ENCODE assay signal across 8 cellular contexts in genomic region chr4:51844157-51845054, GRCh38. TPM values are rescaled to one million over a fixed set of nuclear protein-coding genes. Genes with fewer than 3 reads are reported as not detected.
DNase-seq lines count a peak whose midpoint lies in the region; ATAC-seq and TF ChIP-seq lines count a peak whose summit lies in the region.

No MANE protein-coding gene starts in this region.

- H3K36me3 Mint-ChIP-seq in activated T-helper 1 cell treated with anti-CD3 and anti-CD28 coated beads, Interleukin-12 subunit alpha, Interleukin-12 subunit beta, Interleukin-2, Interleukin-4 antibody, amounts not matched to agents 30 ng/mL and 10 ng/mL and 1 ng/mL, durations not matched to agents 14 hours and 24 hours and 36 hours (ENCODE audit: low read depth) = peaks cover 9% of the 10 kb centered on the region
- H3K36me3 Mint-ChIP-seq in naive B cell = peaks cover 0 to 8% of the 10 kb centered on the region in 2 donors
- H3K36me3 Mint-ChIP-seq in stimulated activated memory B cell treated with anti-CD40 and anti-IgM and Interleukin-4, amounts not matched to agents 10 μg/mL and 1 μg/mL and 100 μg/mL, for 72 hours = no peaks in the 10 kb centered on the region

- POLR2A ChIA-PET in Panc1 (lab: Charles Lee) = interaction anchor here (0.5 kb wide), 1 partner anchor 580 kb away, joined by 9 read pairs; no protein-coding TSS in a partner anchor

- intact Hi-C loops in Panc1 (cut with micrococcal nuclease; ENCODE audit: unreplicated experiment) = no loop called here
- intact Hi-C loops in activated T-helper 1 cell treated with anti-CD3 and anti-CD28 coated beads, Interleukin-12 subunit alpha, Interleukin-12 subunit beta, Interleukin-2, Interleukin-4 antibody, amounts not matched to agents 30 ng/mL and 10 ng/mL and 1 ng/mL, durations not matched to agents 14 hours and 24 hours and 36 hours (cut with micrococcal nuclease) = loop anchor here (1.0 to 5.0 kb wide), 5 partner anchors 50 to 1532 kb away; partner anchors contain the start of genes FIP1L1, RASL11B and SGCB

- in situ Hi-C loops in KBM-7 (cut with MboI; ENCODE audit: low pct_unique_long_range_greater_than_20kb, low sequenced_read_pairs) (no loop called here), Panc1 (cut with HindIII; ENCODE audit: low pct_unique_long_range_greater_than_20kb, low sequenced_read_pairs) (no loop called here)

- no peaks in the 10 kb centered on the region for H3K9me3 ChIP-seq in Panc1 (ENCODE audit: control insufficient read depth, insufficient read depth, low read depth, low read length)

- H3K36me3 ChIP-seq in Panc1 (ENCODE audit: control insufficient read depth, insufficient read depth, low read length) = no peaks in the 10 kb centered on the region; the same call in none of the 2 replicates

- peaks cover 14% of the 10 kb centered on the region; the same call in 1 of the 2 replicates for H3K4me1 ChIP-seq in Panc1 (ENCODE audit: control insufficient read depth, insufficient read depth, low read length)

- peaks cover 24% of the 10 kb centered on the region for H3K4me1 Mint-ChIP-seq in activated T-helper 1 cell treated with anti-CD3 and anti-CD28 coated beads, Interleukin-12 subunit alpha, Interleukin-12 subunit beta, Interleukin-2, Interleukin-4 antibody, amounts not matched to agents 30 ng/mL and 10 ng/mL and 1 ng/mL, durations not matched to agents 14 hours and 24 hours and 36 hours (ENCODE audit: low read depth)
- H3K4me1 Mint-ChIP-seq in naive B cell = peaks cover 13 to 33% (median 19%) of the 10 kb centered on the region in 3 donors
- peaks cover 31% of the 10 kb centered on the region for H3K4me1 Mint-ChIP-seq in stimulated activated memory B cell treated with anti-CD40 and anti-IgM and Interleukin-4, amounts not matched to agents 10 μg/mL and 1 μg/mL and 100 μg/mL, for 72 hours

- H3K27me3 Mint-ChIP-seq in activated T-helper 1 cell treated with anti-CD3 and anti-CD28 coated beads, Interleukin-12 subunit alpha, Interleukin-12 subunit beta, Interleukin-2, Interleukin-4 antibody, amounts not matched to agents 30 ng/mL and 10 ng/mL and 1 ng/mL, durations not matched to agents 14 hours and 24 hours and 36 hours (ENCODE audit: insufficient read depth) = peaks cover 9% of the 10 kb centered on the region
- no peaks in the 10 kb centered on the region for H3K27me3 Mint-ChIP-seq in naive B cell
- no peaks in the 10 kb centered on the region for H3K27me3 Mint-ChIP-seq in stimulated activated memory B cell treated with anti-CD40 and anti-IgM and Interleukin-4, amounts not matched to agents 10 μg/mL and 1 μg/mL and 100 μg/mL, for 72 hours

- H3K27ac ChIP-seq in Panc1 (ENCODE audit: low read length) = peak overlapping the region; percentile 94

- CTCF ChIA-PET in Panc1 (lab: Charles Lee) = interaction anchor here (0.6 kb wide), 1 partner anchor 48 kb away, joined by 3 read pairs; no protein-coding TSS in a partner anchor

- DNase-seq in DMS53 treated with DMSO at 0.1 percent for 48 hours (lab: John Stamatoyannopoulos, UW; ENCODE audit: unreplicated experiment) (peak; percentile 74), KBM-7 (peak; percentile 97), Panc1 (ENCODE audit: low read depth, low spot score) (peak; percentile 63), fibroblast of gingiva (ENCODE audit: low read depth) (peak; percentile 94), naive B cell (peak; percentile 72)
- peak; percentile 79 for DNase-seq in activated T-helper 1 cell treated with anti-CD3 and anti-CD28 coated beads, Interleukin-12 subunit alpha, Interleukin-12 subunit beta, Interleukin-2, Interleukin-4 antibody, amounts not matched to agents 30 ng/mL and 10 ng/mL and 1 ng/mL, durations not matched to agents 14 hours and 24 hours and 36 hours (ENCODE audit: low spot score)

- ATAC-seq in GM21723 (IDR thresholded peaks at IDR 0.05; ENCODE audit: unreplicated experiment) (peak; percentile 48), Panc1 (peak; percentile 73), naive B cell (ENCODE audit: low read depth in 2 of 2) (peak; percentile 42 to 47)
- ATAC-seq in stimulated activated memory B cell treated with anti-CD40 and anti-IgM and Interleukin-4, amounts not matched to agents 10 μg/mL and 1 μg/mL and 100 μg/mL, for 72 hours = peak; percentile 55

- H3K9me3 Mint-ChIP-seq in activated T-helper 1 cell treated with anti-CD3 and anti-CD28 coated beads, Interleukin-12 subunit alpha, Interleukin-12 subunit beta, Interleukin-2, Interleukin-4 antibody, amounts not matched to agents 30 ng/mL and 10 ng/mL and 1 ng/mL, durations not matched to agents 14 hours and 24 hours and 36 hours = no peaks in the 10 kb centered on the region
- no peaks in the 10 kb centered on the region for H3K9me3 Mint-ChIP-seq in naive B cell
- H3K9me3 Mint-ChIP-seq in stimulated activated memory B cell treated with anti-CD40 and anti-IgM and Interleukin-4, amounts not matched to agents 10 μg/mL and 1 μg/mL and 100 μg/mL, for 72 hours = peaks cover 3% of the 10 kb centered on the region

- peak overlapping the region; percentile 57 to 76 for H3K4me3 ChIP-seq in Panc1 (ENCODE audit: low read depth in 2 of 2, low read length in 2 of 2)

- TF ChIP-seq CTCF in Panc1 (IDR thresholded peaks at IDR 0.05) = no peak

- H3K27me3 ChIP-seq in Panc1 (ENCODE audit: control insufficient read depth, insufficient read depth, low read length) = no peaks in the 10 kb centered on the region

- peak overlapping the region; percentile 84 for H3K27ac Mint-ChIP-seq in activated T-helper 1 cell treated with anti-CD3 and anti-CD28 coated beads, Interleukin-12 subunit alpha, Interleukin-12 subunit beta, Interleukin-2, Interleukin-4 antibody, amounts not matched to agents 30 ng/mL and 10 ng/mL and 1 ng/mL, durations not matched to agents 14 hours and 24 hours and 36 hours
- peak overlapping the region; percentile 27 to 95 (median 76) for H3K27ac Mint-ChIP-seq in naive B cell
- peak overlapping the region; percentile 77 for H3K27ac Mint-ChIP-seq in stimulated activated memory B cell treated with anti-CD40 and anti-IgM and Interleukin-4, amounts not matched to agents 10 μg/mL and 1 μg/mL and 100 μg/mL, for 72 hours

- H3K4me3 Mint-ChIP-seq in activated T-helper 1 cell treated with anti-CD3 and anti-CD28 coated beads, Interleukin-12 subunit alpha, Interleukin-12 subunit beta, Interleukin-2, Interleukin-4 antibody, amounts not matched to agents 30 ng/mL and 10 ng/mL and 1 ng/mL, durations not matched to agents 14 hours and 24 hours and 36 hours = peak overlapping the region; percentile 90
- peak overlapping the region; percentile 89 to 99 (median 96) for H3K4me3 Mint-ChIP-seq in naive B cell
- H3K4me3 Mint-ChIP-seq in stimulated activated memory B cell treated with anti-CD40 and anti-IgM and Interleukin-4, amounts not matched to agents 10 μg/mL and 1 μg/mL and 100 μg/mL, for 72 hours = peak overlapping the region; percentile 95

- BruUV-seq in Panc1 (replicated peaks; lab: Mats Ljungman, UMichigan) = no TSS peak

RNA-seq across cellular contexts. Expression of gene DCUN1D4, which starts 1.5 kb away (rescaled TPM):
- 64.6 TPM for total RNA-seq in Panc1 (2021; ENCODE audit: unreplicated experiment)
- polyA plus RNA-seq in Panc1 (2012; ENCODE audit: insufficient read length) = 34.1 TPM
- 29.7 and 40.7 TPM in 2 replicates for total RNA-seq in activated T-helper 1 cell treated with anti-CD3 and anti-CD28 coated beads, Interleukin-12 subunit alpha, Interleukin-12 subunit beta, Interleukin-2, Interleukin-4 antibody, amounts not matched to agents 30 ng/mL and 10 ng/mL and 1 ng/mL, durations not matched to agents 14 hours and 24 hours and 36 hours
- polyA plus RNA-seq in naive B cell (ENCODE audit: low read depth in 6 of 6) = 10 to 100 TPM in 4 of 6 donors, 1 to 10 TPM in 2; 9.2 to 14.4 (median 11.9) TPM

Comparison
In these comparisons a context has a peak if more than half of its experiments do, and no peak if none do; other contexts are left out.
1. Peak in every context shown above with its lines: DNase-seq, ATAC-seq, H3K4me3 ChIP-seq and H3K27ac ChIP-seq.